8 cellular contexts compared by ENCODE assay signal in genomic region chr2:219522111-219523030, GRCh38. TPM values are rescaled to one million over a fixed set of nuclear protein-coding genes. Genes with fewer than 3 reads are reported as not detected.
DNase-seq lines count a peak whose midpoint lies in the region; ATAC-seq and TF ChIP-seq lines count a peak whose summit lies in the region.

No MANE protein-coding gene starts in this region.

- no peak overlapping the region for H3K4me3 Mint-ChIP-seq in activated CD8-positive, alpha-beta T cell treated with anti-CD3 and anti-CD28 coated beads for 36 hours
- H3K4me3 Mint-ChIP-seq in activated CD8-positive, alpha-beta T cell treated with anti-CD3 and anti-CD28 coated beads, Interleukin-2, amount 10 ng/mL, durations not matched to agents 7 days and 5 days = no peak overlapping the region
- H3K4me3 Mint-ChIP-seq in activated T-cell treated with anti-CD3 and anti-CD28 coated beads, Interleukin-2, amount 50 U/mL, for 24 hours = no peak overlapping the region

- 3 to 5% (median 3%) methylated on average over 17 to 70 of the region's 70 CpGs for WGBS in adrenal gland, 4 donors
- 0 to 5% methylated on average over 4 to 45 of the region's 70 CpGs for WGBS in transverse colon (ENCODE audit: low coverage in 1 of 2), 2 donors

- ATAC-seq in activated CD8-positive, alpha-beta T cell treated with anti-CD3 and anti-CD28 coated beads for 36 hours = peak; percentile 28
- no peak for ATAC-seq in activated CD8-positive, alpha-beta T cell treated with anti-CD3 and anti-CD28 coated beads, Interleukin-2, amount 10 ng/mL, durations not matched to agents 7 days and 5 days
- no peak for ATAC-seq in HG03280 (IDR thresholded peaks at IDR 0.05; ENCODE audit: unreplicated experiment)

- H3K9ac ChIP-seq in iPS-18a (ENCODE audit: low read length) = peak overlapping the region; percentile 18

- H3K27ac Mint-ChIP-seq in activated CD8-positive, alpha-beta T cell treated with anti-CD3 and anti-CD28 coated beads for 36 hours = no peak overlapping the region
- no peak overlapping the region for H3K27ac Mint-ChIP-seq in activated CD8-positive, alpha-beta T cell treated with anti-CD3 and anti-CD28 coated beads, Interleukin-2, amount 10 ng/mL, durations not matched to agents 7 days and 5 days
- no peak overlapping the region for H3K27ac Mint-ChIP-seq in activated T-cell treated with anti-CD3 and anti-CD28 coated beads, Interleukin-2, amount 50 U/mL, for 24 hours

- TF ChIP-seq EP300 in transverse colon (IDR thresholded peaks at IDR 0.05; ENCODE audit: low read depth) = no peak

- H3K4me1 Mint-ChIP-seq in activated CD8-positive, alpha-beta T cell treated with anti-CD3 and anti-CD28 coated beads for 36 hours (ENCODE audit: low read depth) = peaks cover 7% of the 10 kb centered on the region
- H3K4me1 Mint-ChIP-seq in activated CD8-positive, alpha-beta T cell treated with anti-CD3 and anti-CD28 coated beads, Interleukin-2, amount 10 ng/mL, durations not matched to agents 7 days and 5 days (ENCODE audit: low read depth) = peaks cover 1% of the 10 kb centered on the region
- peaks cover 11% of the 10 kb centered on the region for H3K4me1 Mint-ChIP-seq in activated T-cell treated with anti-CD3 and anti-CD28 coated beads, Interleukin-2, amount 50 U/mL, for 24 hours (ENCODE audit: low read depth)

- DNase-seq in activated CD8-positive, alpha-beta T cell treated with anti-CD3 and anti-CD28 coated beads for 36 hours = no peak
- DNase-seq in activated CD8-positive, alpha-beta T cell treated with anti-CD3 and anti-CD28 coated beads, Interleukin-2, amount 10 ng/mL, durations not matched to agents 7 days and 5 days = no peak
- DNase-seq in adrenal gland (peak in 4 of 7 donors; percentile 31 to 48 (median 41)), transverse colon (no peak), inferior parietal cortex (ENCODE audit: extremely low spot score) (no peak)
- no peak for DNase-seq in activated T-cell treated with anti-CD3 and anti-CD28 coated beads, Interleukin-2, amount 50 U/mL, for 24 hours

- H3K4me1 ChIP-seq in adrenal gland (replicated peaks in 1 of 2) (peaks cover 0 to 26% of the 10 kb centered on the region in 2 donors), iPS-18a (ENCODE audit: control insufficient read depth, low read depth, low read length) (peaks cover 30% of the 10 kb centered on the region), transverse colon (peaks cover 8 to 18% (median 11%) of the 10 kb centered on the region in 4 donors)

- no peak for TF ChIP-seq CTCF in activated CD8-positive, alpha-beta T cell treated with anti-CD3 and anti-CD28 coated beads for 36 hours (IDR thresholded peaks at IDR 0.05)
- TF ChIP-seq CTCF in adrenal gland (IDR thresholded peaks at IDR 0.05) (no peak), transverse colon (IDR thresholded peaks at IDR 0.05) (no peak)

- H3K27me3 ChIP-seq in adrenal gland (peaks cover 56% of the 10 kb centered on the region), iPS-18a (ENCODE audit: control insufficient read depth, insufficient read depth, low read length) (peaks cover 22% of the 10 kb centered on the region), transverse colon (peaks cover 78% of the 10 kb centered on the region)

- in situ Hi-C loops in transverse colon (cut with MboI; ENCODE audit: low pct_ligation_motif_present in 1 of 4, low pct_unique_long_range_greater_than_20kb in 1 of 4, low sequenced_read_pairs in 3 of 4) = loop anchor here in 3 of 4 donors (10.0 kb wide), 2 partner anchors 48 to 118 kb away; no protein-coding TSS in a partner anchor

- CTCF ChIA-PET in activated CD8-positive, alpha-beta T cell treated with anti-CD3 and anti-CD28 coated beads for 36 hours (lab: Charles Lee) = interaction anchor here (0.9 to 10.0 kb wide), 9 partner anchors 8 to 55 kb away, joined by 3 to 283 read pairs (median 4); partner anchors contain the start of genes ASIC4 and GMPPA
- CTCF ChIA-PET in activated CD8-positive, alpha-beta T cell treated with anti-CD3 and anti-CD28 coated beads, Interleukin-2, amount 10 ng/mL, durations not matched to agents 7 days and 5 days (lab: Charles Lee) = interaction anchor here (0.5 to 4.3 kb wide), 6 partner anchors 7 to 64 kb away, joined by 3 to 24 read pairs (median 4); partner anchors contain the start of gene GMPPA

- no peaks in the 10 kb centered on the region for H3K36me3 Mint-ChIP-seq in activated CD8-positive, alpha-beta T cell treated with anti-CD3 and anti-CD28 coated beads for 36 hours (ENCODE audit: low read depth)
- H3K36me3 Mint-ChIP-seq in activated CD8-positive, alpha-beta T cell treated with anti-CD3 and anti-CD28 coated beads, Interleukin-2, amount 10 ng/mL, durations not matched to agents 7 days and 5 days (ENCODE audit: low read depth) = no peaks in the 10 kb centered on the region
- no peaks in the 10 kb centered on the region for H3K36me3 Mint-ChIP-seq in activated T-cell treated with anti-CD3 and anti-CD28 coated beads, Interleukin-2, amount 50 U/mL, for 24 hours (ENCODE audit: low read depth)

- H3K9me3 Mint-ChIP-seq in activated CD8-positive, alpha-beta T cell treated with anti-CD3 and anti-CD28 coated beads for 36 hours = no peaks in the 10 kb centered on the region
- H3K9me3 Mint-ChIP-seq in activated CD8-positive, alpha-beta T cell treated with anti-CD3 and anti-CD28 coated beads, Interleukin-2, amount 10 ng/mL, durations not matched to agents 7 days and 5 days (ENCODE audit: insufficient read depth) = no peaks in the 10 kb centered on the region
- no peaks in the 10 kb centered on the region for H3K9me3 Mint-ChIP-seq in activated T-cell treated with anti-CD3 and anti-CD28 coated beads, Interleukin-2, amount 50 U/mL, for 24 hours

- H3K27me3 Mint-ChIP-seq in activated CD8-positive, alpha-beta T cell treated with anti-CD3 and anti-CD28 coated beads for 36 hours = peaks cover 62% of the 10 kb centered on the region
- H3K27me3 Mint-ChIP-seq in activated CD8-positive, alpha-beta T cell treated with anti-CD3 and anti-CD28 coated beads, Interleukin-2, amount 10 ng/mL, durations not matched to agents 7 days and 5 days (ENCODE audit: low read depth) = peaks cover 69% of the 10 kb centered on the region
- H3K27me3 Mint-ChIP-seq in activated T-cell treated with anti-CD3 and anti-CD28 coated beads, Interleukin-2, amount 50 U/mL, for 24 hours = peaks cover 83% of the 10 kb centered on the region

- TF ChIP-seq POLR2A in adrenal gland (IDR thresholded peaks at IDR 0.05) = no peak
- TF ChIP-seq POLR2A in transverse colon (IDR thresholded peaks at IDR 0.05) = no peak

- H3K9me3 ChIP-seq in adrenal gland (replicated peaks in 1 of 3) (no peaks in the 10 kb centered on the region), iPS-18a (ENCODE audit: control insufficient read depth, low read depth, low read length) (no peaks in the 10 kb centered on the region), transverse colon (no peaks in the 10 kb centered on the region)

- H3K4me3 ChIP-seq in adrenal gland (peak overlapping the region in 1 of 4 donors; percentile 25), iPS-18a (ENCODE audit: low read length) (peak overlapping the region; percentile 54), transverse colon (peak overlapping the region in 2 of 4 donors; percentile 24 to 35)

- H3K27ac ChIP-seq in adrenal gland (peak overlapping the region in 1 of 5 donors; percentile 57), iPS-18a (ENCODE audit: low read length) (no peak overlapping the region), transverse colon (peak overlapping the region; percentile 65 to 81 (median 72))

- H3K36me3 ChIP-seq in adrenal gland (replicated peaks in 1 of 2) (no peaks in the 10 kb centered on the region), iPS-18a (ENCODE audit: control insufficient read depth, low read depth, low read length) (no peaks in the 10 kb centered on the region), transverse colon (no peaks in the 10 kb centered on the region)

- POLR2A ChIA-PET in activated CD8-positive, alpha-beta T cell treated with anti-CD3 and anti-CD28 coated beads for 36 hours (lab: Charles Lee) = interaction anchor here (0.6 kb wide), 1 partner anchor 1911 kb away, joined by 3 read pairs; no protein-coding TSS in a partner anchor
- POLR2A ChIA-PET in activated CD8-positive, alpha-beta T cell treated with anti-CD3 and anti-CD28 coated beads, Interleukin-2, amount 10 ng/mL, durations not matched to agents 7 days and 5 days (lab: Charles Lee) = interaction anchor here (0.6 kb wide), 2 partner anchors 363 to 791 kb away, joined by 3 read pairs; no protein-coding TSS in a partner anchor

- intact Hi-C loops in activated CD8-positive, alpha-beta T cell treated with anti-CD3 and anti-CD28 coated beads for 36 hours (cut with micrococcal nuclease) = no loop called here
- intact Hi-C loops in adrenal gland (cut with DNase I) = no loop called here
- intact Hi-C loops in transverse colon (cut with DNase I; ENCODE audit: low total_unique reads) = no loop called here

RNA-seq across cellular contexts. Expression of gene ASIC4, which starts 8.1 kb away (rescaled TPM):
- not detected for total RNA-seq in activated CD8-positive, alpha-beta T cell treated with anti-CD3 and anti-CD28 coated beads for 36 hours
- not detected for total RNA-seq in activated CD8-positive, alpha-beta T cell treated with anti-CD3 and anti-CD28 coated beads, Interleukin-2, amount 10 ng/mL, durations not matched to agents 7 days and 5 days
- total RNA-seq in adrenal gland = 1 to 10 TPM in 2 of 8 donors, under 1 TPM in 2, not detected in 4; 0.15 to 2.2 (median 1.1) TPM
- 10 to 100 TPM in 1 of 3 donors, 1 to 10 TPM in 1, under 1 TPM in 1; 0.31 to 16.3 (median 1.8) TPM for polyA plus RNA-seq in adrenal gland
- total RNA-seq in transverse colon = not detected

RNA-seq across cellular contexts. Expression of gene CHPF, which starts 21.2 kb away (rescaled TPM):
- total RNA-seq in activated CD8-positive, alpha-beta T cell treated with anti-CD3 and anti-CD28 coated beads for 36 hours = 10 to 100 TPM; 16.6 to 18.4 TPM
- 1 to 10 TPM; 7.1 to 7.3 TPM for total RNA-seq in activated CD8-positive, alpha-beta T cell treated with anti-CD3 and anti-CD28 coated beads, Interleukin-2, amount 10 ng/mL, durations not matched to agents 7 days and 5 days
- 100 to 1,000 TPM in 3 of 8 donors, 10 to 100 TPM in 5; 42.0 to 196 (median 88.6) TPM for total RNA-seq in adrenal gland
- 10 to 100 TPM in 2 of 3 donors, 1 to 10 TPM in 1; 9.1 to 49.8 (median 44.2) TPM for polyA plus RNA-seq in adrenal gland
- 10 to 100 TPM; 21.1 to 58.2 (median 52.1) TPM for total RNA-seq in transverse colon

RNA-seq across cellular contexts. Expression of gene TMEM198, which starts 21.5 kb away (rescaled TPM):
- total RNA-seq in activated CD8-positive, alpha-beta T cell treated with anti-CD3 and anti-CD28 coated beads for 36 hours = 1 to 10 TPM; 2.1 to 2.2 TPM
- total RNA-seq in activated CD8-positive, alpha-beta T cell treated with anti-CD3 and anti-CD28 coated beads, Interleukin-2, amount 10 ng/mL, durations not matched to agents 7 days and 5 days = under 1 TPM; 0.47 to 0.60 TPM
- total RNA-seq in adrenal gland (10 to 100 TPM in 5 of 8 donors, 1 to 10 TPM in 3; 6.2 to 16.2 (median 10.4) TPM), transverse colon (1 to 10 TPM in 3 of 4 donors, not detected in 1; 1.1 to 4.4 (median 1.2) TPM)
- 10 to 100 TPM in 2 of 3 donors, 1 to 10 TPM in 1; 7.5 to 12.1 (median 10.2) TPM for polyA plus RNA-seq in adrenal gland

RNA-seq across cellular contexts. Expression of gene GMPPA, which starts 23.7 kb away (rescaled TPM):
- 10 to 100 TPM; 32.4 to 34.2 TPM for total RNA-seq in activated CD8-positive, alpha-beta T cell treated with anti-CD3 and anti-CD28 coated beads for 36 hours
- 10 to 100 TPM; 37.8 to 41.2 TPM for total RNA-seq in activated CD8-positive, alpha-beta T cell treated with anti-CD3 and anti-CD28 coated beads, Interleukin-2, amount 10 ng/mL, durations not matched to agents 7 days and 5 days
- 10 to 100 TPM; 23.0 to 60.6 (median 26.4) TPM for total RNA-seq in adrenal gland
- 10 to 100 TPM; 36.8 to 72.2 (median 38.5) TPM for polyA plus RNA-seq in adrenal gland
- 10 to 100 TPM; 25.1 to 41.1 (median 36.4) TPM for total RNA-seq in transverse colon

RNA-seq across cellular contexts. Expression of gene OBSL1, which starts 49.0 kb away (rescaled TPM):
- 1 to 10 TPM; 1.3 to 1.4 TPM for total RNA-seq in activated CD8-positive, alpha-beta T cell treated with anti-CD3 and anti-CD28 coated beads for 36 hours
- total RNA-seq in activated CD8-positive, alpha-beta T cell treated with anti-CD3 and anti-CD28 coated beads, Interleukin-2, amount 10 ng/mL, durations not matched to agents 7 days and 5 days = under 1 TPM; 0.18 to 0.45 TPM
- total RNA-seq in adrenal gland (100 to 1,000 TPM; 127 to 215 (median 169) TPM), transverse colon (10 to 100 TPM; 18.1 to 57.2 (median 19.0) TPM)
- 100 to 1,000 TPM in 2 of 3 donors, 10 to 100 TPM in 1; 63.9 to 427 (median 408) TPM for polyA plus RNA-seq in adrenal gland

Comparison
In these comparisons a context has a peak if more than half of its experiments do, and no peak if none do; other contexts are left out.
1. DNase-seq: peak in adrenal gland (4 of 7); none in activated CD8-positive, alpha-beta T cell treated with anti-CD3 and anti-CD28 coated beads for 36 hours (single experiment), activated CD8-positive, alpha-beta T cell treated with anti-CD3 and anti-CD28 coated beads, Interleukin-2, amount 10 ng/mL, durations not matched to agents 7 days and 5 days (single experiment), transverse colon (single experiment), activated T-cell treated with anti-CD3 and anti-CD28 coated beads, Interleukin-2, amount 50 U/mL, for 24 hours (single experiment) and inferior parietal cortex (single experiment).